In genomic region chr13:29386246-29386645, GRCh38 we compare ENCODE assay signal across 11 cellular contexts.
"Had no signal": no experiment of that assay in that cellular context is flagged by ENCODE, and none has a peak within 500 bp of the region (broad histone marks: within the 10 kb centered on the region; RNA-seq: fewer than 3 reads in every experiment).

No MANE protein-coding gene starts in this region.

- DNase-seq: GOT3, H7, HFFc6, KBM-7 had no signal

- ATAC-seq: HCT116, HepG2 had no signal

- H3K27ac ChIP-seq: GM23248, HL-60, KMS-11 had no signal

- H3K9me3 ChIP-seq: HAP-1 had no signal

- H3K27ac Mint-ChIP-seq: HFFc6 had no signal

- H3K4me3 Mint-ChIP-seq: HFFc6, IgD-negative memory B cell had no signal

- H3K36me3 ChIP-seq: HAP-1 had no signal

- H3K4me3 ChIP-seq: GM23248, HAP-1 had no signal

- H3K36me3 Mint-ChIP-seq: IgD-negative memory B cell had no signal

- H3K4me1 ChIP-seq: HAP-1 had no signal

- H3K9me3 Mint-ChIP-seq: HFFc6 had no signal
